In genomic region chr3:49405571-49405970, GRCh38 we compare ENCODE assay signal across 8 cellular contexts. TPM values are rescaled to one million over a fixed set of nuclear protein-coding genes. Genes with fewer than 3 reads are reported as not detected.
A peak's percentile ranks its signal among the peaks of the same experiment; 100 is the strongest.
DNase-seq lines count a peak whose midpoint lies in the region; ATAC-seq and TF ChIP-seq lines count a peak whose summit lies in the region.
"Not testable (repeated sequence)": the region's sequence is repeated elsewhere in the genome, so short reads cannot be mapped to it uniquely, and the experiment has no call there.

No MANE protein-coding gene starts in this region.

- not testable (repeated sequence) for H3K27me3 Mint-ChIP-seq in CD14-positive monocyte (ENCODE audit: low read depth in 3 of 3); activated T-helper 17 cell treated with anti-CD3 and anti-CD28 coated beads, Interleukin-2, amount 50 U/mL, for 72 hours; endodermal cell (ENCODE audit: insufficient read depth); nephron (ENCODE audit: low read depth)

- H3K27me3 ChIP-seq in OCI-LY1 (ENCODE audit: insufficient read depth, low read length); endodermal cell (ENCODE audit: control insufficient read depth, insufficient read depth, low read length, poor library complexity, severe bottlenecking); right atrium auricular region; spleen (replicated peaks in 1 of 7); upper lobe of left lung: not testable (repeated sequence)

- H2AFZ ChIP-seq in OCI-LY1 (ENCODE audit: low read length) = not testable (repeated sequence)

- not testable (repeated sequence) for H3K4me3 ChIP-seq in OCI-LY1 (ENCODE audit: low read depth, low read length, poor library complexity, severe bottlenecking); endodermal cell (ENCODE audit: low read length); right atrium auricular region; spleen; upper lobe of left lung

- peaks cover 70% of the 10 kb centered on the region for H3K4me1 ChIP-seq in OCI-LY1 (ENCODE audit: insufficient read depth, low read length, severe bottlenecking)
- H3K4me1 ChIP-seq in endodermal cell (ENCODE audit: control insufficient read depth, insufficient read depth, low read length) = not testable (repeated sequence)
- peaks cover 0 to 54% of the 10 kb centered on the region in 2 donors for H3K4me1 ChIP-seq in right atrium auricular region
- peaks cover 60 to 99% (median 90%) of the 10 kb centered on the region in 6 donors for H3K4me1 ChIP-seq in spleen
- H3K4me1 ChIP-seq in upper lobe of left lung = peaks cover 85 to 92% (median 86%) of the 10 kb centered on the region in 4 donors

- peak overlapping the region in 5 of 7 donors; percentile 43 to 94 (median 88) for H3K27ac Mint-ChIP-seq in CD14-positive monocyte
- H3K27ac Mint-ChIP-seq in activated T-helper 17 cell treated with anti-CD3 and anti-CD28 coated beads, Interleukin-2, amount 50 U/mL, for 72 hours = peak overlapping the region; percentile 89
- H3K27ac Mint-ChIP-seq in endodermal cell = peak overlapping the region; percentile 9
- peak overlapping the region; percentile 18 to 76 (median 27) for H3K27ac Mint-ChIP-seq in nephron

- not testable (repeated sequence) for TF ChIP-seq POLR2A in spleen (IDR thresholded peaks at IDR 0.05); upper lobe of left lung (IDR thresholded peaks at IDR 0.05)

- not testable (repeated sequence) for H3K9me2 ChIP-seq in OCI-LY1 (ENCODE audit: low read depth, low read length)

- DNase-seq in CD14-positive monocyte (ENCODE audit: low spot score); endodermal cell; right atrium auricular region (ENCODE audit: low spot score): not testable (repeated sequence)
- DNase-seq in spleen = peak; percentile 9
- peak in 1 of 2 donors; percentile 53 for DNase-seq in upper lobe of left lung

- peak overlapping the region; percentile 23 for H3K27ac ChIP-seq in OCI-LY1 (ENCODE audit: low read depth, low read length, poor library complexity, severe bottlenecking)
- not testable (repeated sequence) for H3K27ac ChIP-seq in endodermal cell (ENCODE audit: low read depth, low read length)
- peak overlapping the region; percentile 29 to 37 for H3K27ac ChIP-seq in right atrium auricular region
- peak overlapping the region in 5 of 8 donors; percentile 4 to 100 (median 66) for H3K27ac ChIP-seq in spleen
- peak overlapping the region; percentile 37 to 100 (median 69) for H3K27ac ChIP-seq in upper lobe of left lung

- not testable (repeated sequence) for H3K9me3 ChIP-seq in OCI-LY1 (ENCODE audit: low read length); endodermal cell (ENCODE audit: control insufficient read depth, low read length); right atrium auricular region; spleen; upper lobe of left lung

- H3K4me1 Mint-ChIP-seq in CD14-positive monocyte = peaks cover 68% of the 10 kb centered on the region
- H3K4me1 Mint-ChIP-seq in activated T-helper 17 cell treated with anti-CD3 and anti-CD28 coated beads, Interleukin-2, amount 50 U/mL, for 72 hours = peaks cover 43% of the 10 kb centered on the region
- peaks cover 21% of the 10 kb centered on the region for H3K4me1 Mint-ChIP-seq in endodermal cell
- peaks cover 39% of the 10 kb centered on the region for H3K4me1 Mint-ChIP-seq in nephron

- not testable (repeated sequence) for H3K4me3 Mint-ChIP-seq in CD14-positive monocyte, endodermal cell, nephron
- peak overlapping the region; percentile 43 for H3K4me3 Mint-ChIP-seq in activated T-helper 17 cell treated with anti-CD3 and anti-CD28 coated beads, Interleukin-2, amount 50 U/mL, for 72 hours

- H3K9ac ChIP-seq in OCI-LY1 (ENCODE audit: low read length); endodermal cell (ENCODE audit: extremely low read depth, low read length, poor library complexity, severe bottlenecking): not testable (repeated sequence)

- peak overlapping the region; percentile 11; the same call in 1 of the 2 replicates for H3K4me2 ChIP-seq in OCI-LY1 (ENCODE audit: low read length)

- not testable (repeated sequence) for TF ChIP-seq CTCF in CD14-positive monocyte (IDR thresholded peaks at IDR 0.05); OCI-LY1 (IDR thresholded peaks at IDR 0.05; ENCODE audit: low read length); endodermal cell (conservative IDR thresholded peaks at IDR 0.05); right atrium auricular region (IDR thresholded peaks at IDR 0.05); nephron (IDR thresholded peaks at IDR 0.05; ENCODE audit: unreplicated experiment in 3 of 3); spleen (IDR thresholded peaks at IDR 0.05 in 8 of 11, conservative IDR thresholded peaks at IDR 0.05 in 3 of 11); upper lobe of left lung (IDR thresholded peaks at IDR 0.05)

- TF ChIP-seq EP300 in upper lobe of left lung (IDR thresholded peaks at IDR 0.05) = not testable (repeated sequence)

- H3K36me3 Mint-ChIP-seq in CD14-positive monocyte (peaks cover 23 to 37% of the 10 kb centered on the region in 2 donors), endodermal cell (ENCODE audit: low read depth) (peaks cover 28% of the 10 kb centered on the region), nephron (ENCODE audit: low read depth) (peaks cover 16% of the 10 kb centered on the region)
- peaks cover 90% of the 10 kb centered on the region for H3K36me3 Mint-ChIP-seq in activated T-helper 17 cell treated with anti-CD3 and anti-CD28 coated beads, Interleukin-2, amount 50 U/mL, for 72 hours (ENCODE audit: low read depth)

- H3K36me3 ChIP-seq in OCI-LY1 (ENCODE audit: insufficient read depth, low read length) (peaks cover 43% of the 10 kb centered on the region), endodermal cell (ENCODE audit: control insufficient read depth, insufficient read depth, low read length) (peaks cover 26% of the 10 kb centered on the region), spleen (peaks cover 0 to 40% (median 12%) of the 10 kb centered on the region in 6 donors), upper lobe of left lung (peaks cover 0 to 12% (median 2%) of the 10 kb centered on the region in 4 donors)
- H3K36me3 ChIP-seq in right atrium auricular region = not testable (repeated sequence)

- not testable (repeated sequence) for ATAC-seq in activated T-helper 17 cell treated with anti-CD3 and anti-CD28 coated beads, Interleukin-2, amount 50 U/mL, for 72 hours (replicated peaks); upper lobe of left lung (ENCODE audit: low FRiP score in 2 of 2)

- peaks cover 98% of the 10 kb centered on the region for H3K79me2 ChIP-seq in OCI-LY1 (ENCODE audit: insufficient read depth, low read length)

- H4K20me1 ChIP-seq in OCI-LY1 (ENCODE audit: insufficient read depth, low read length) = not testable (repeated sequence)

- WGBS in endodermal cell (ENCODE audit: insufficient coverage in 1 of 2, insufficient read length in 1 of 2), 2 experiments = 92 to 95% methylated on average over 7 to 9 of the region's 9 CpGs
- 57 to 79% (median 77%) methylated on average over 9 of the region's 9 CpGs for WGBS in spleen, 5 donors
- 43 to 50% methylated on average over 9 of the region's 9 CpGs for WGBS in upper lobe of left lung, 2 donors

- intact Hi-C loops in CD14-positive monocyte (cut with micrococcal nuclease); spleen (cut with DNase I; ENCODE audit: low total_unique reads): not testable (repeated sequence)

- H3F3A ChIP-seq in OCI-LY1 (ENCODE audit: insufficient read depth, low read length) = not testable (repeated sequence)

- H3K9me3 Mint-ChIP-seq in CD14-positive monocyte; activated T-helper 17 cell treated with anti-CD3 and anti-CD28 coated beads, Interleukin-2, amount 50 U/mL, for 72 hours; endodermal cell; nephron: not testable (repeated sequence)

RNA-seq across cellular contexts. Expression of gene RHOA, which starts 6.2 kb away (rescaled TPM):
- polyA plus RNA-seq in CD14-positive monocyte = 1,000 to 10,000 TPM; 1,179 to 1,306 TPM
- total RNA-seq in activated T-helper 17 cell treated with anti-CD3 and anti-CD28 coated beads, Interleukin-2, amount 50 U/mL, for 72 hours = 100 to 1,000 TPM; 298 to 453 TPM
- 100 to 1,000 TPM; 359 to 371 TPM for total RNA-seq in endodermal cell
- polyA plus RNA-seq in endodermal cell (2013, experiment 1 of 2) = 416 TPM
- 399 TPM for polyA plus RNA-seq in endodermal cell (2013, experiment 2 of 2)
- 100 to 1,000 TPM; 292 to 304 TPM for total RNA-seq in right atrium auricular region
- 100 to 1,000 TPM; 452 to 693 (median 522) TPM for total RNA-seq in spleen
- 100 to 1,000 TPM; 226 to 346 (median 297) TPM for polyA plus RNA-seq in spleen
- 100 to 1,000 TPM; 206 to 611 (median 456) TPM for total RNA-seq in upper lobe of left lung

RNA-seq across cellular contexts. Expression of gene TCTA, which starts 6.7 kb away (rescaled TPM):
- polyA plus RNA-seq in CD14-positive monocyte (10 to 100 TPM; 22.4 to 26.7 TPM), spleen (10 to 100 TPM; 18.2 to 27.4 (median 25.4) TPM)
- total RNA-seq in activated T-helper 17 cell treated with anti-CD3 and anti-CD28 coated beads, Interleukin-2, amount 50 U/mL, for 72 hours = 10 to 100 TPM; 14.3 to 18.0 TPM
- total RNA-seq in endodermal cell (10 to 100 TPM in 1 of 2 donors, 1 to 10 TPM in 1; 6.3 to 11.2 TPM), right atrium auricular region (10 to 100 TPM; 13.9 to 23.1 TPM), spleen (10 to 100 TPM; 22.1 to 39.4 (median 28.6) TPM), upper lobe of left lung (10 to 100 TPM; 21.8 to 52.3 (median 39.5) TPM)
- 8.1 TPM for polyA plus RNA-seq in endodermal cell (2013, experiment 1 of 2)
- 6.9 TPM for polyA plus RNA-seq in endodermal cell (2013, experiment 2 of 2)

RNA-seq across cellular contexts. Expression of gene AMT, which starts 16.7 kb away (rescaled TPM):
- polyA plus RNA-seq in CD14-positive monocyte (1 to 10 TPM; 2.0 to 3.1 TPM), spleen (10 to 100 TPM; 13.0 to 35.0 (median 32.9) TPM)
- total RNA-seq in activated T-helper 17 cell treated with anti-CD3 and anti-CD28 coated beads, Interleukin-2, amount 50 U/mL, for 72 hours = 1 to 10 TPM; 1.9 to 2.5 TPM
- total RNA-seq in endodermal cell (10 to 100 TPM; 44.4 to 51.7 TPM), right atrium auricular region (10 to 100 TPM in 1 of 2 donors, 1 to 10 TPM in 1; 6.6 to 17.6 TPM), spleen (10 to 100 TPM in 3 of 7 donors, 1 to 10 TPM in 4; 4.2 to 15.5 (median 7.0) TPM), upper lobe of left lung (10 to 100 TPM in 3 of 6 donors, 1 to 10 TPM in 3; 2.3 to 59.7 (median 11.4) TPM)
- polyA plus RNA-seq in endodermal cell (2013, experiment 1 of 2) = 25.9 TPM
- 21.9 TPM for polyA plus RNA-seq in endodermal cell (2013, experiment 2 of 2)

RNA-seq across cellular contexts. Expression of gene NICN1, which starts 23.6 kb away (rescaled TPM):
- polyA plus RNA-seq in CD14-positive monocyte (1 to 10 TPM; 5.0 to 5.6 TPM), spleen (10 to 100 TPM in 1 of 3 donors, 1 to 10 TPM in 2; 6.2 to 10.6 (median 9.6) TPM)
- 10 to 100 TPM in 1 of 2 donors, 1 to 10 TPM in 1; 6.7 to 11.6 TPM for total RNA-seq in activated T-helper 17 cell treated with anti-CD3 and anti-CD28 coated beads, Interleukin-2, amount 50 U/mL, for 72 hours
- total RNA-seq in endodermal cell (10 to 100 TPM; 10.4 to 19.6 TPM), right atrium auricular region (1 to 10 TPM; 4.8 to 7.4 TPM), spleen (10 to 100 TPM; 10.9 to 27.7 (median 17.9) TPM), upper lobe of left lung (10 to 100 TPM in 2 of 6 donors, 1 to 10 TPM in 4; 1.0 to 23.9 (median 8.0) TPM)
- polyA plus RNA-seq in endodermal cell (2013, experiment 1 of 2) = 20.8 TPM
- polyA plus RNA-seq in endodermal cell (2013, experiment 2 of 2) = 17.5 TPM

RNA-seq across cellular contexts. Expression of gene GPX1, which starts 47.4 kb away (rescaled TPM):
- polyA plus RNA-seq in CD14-positive monocyte (1,000 to 10,000 TPM; 1,394 to 2,105 TPM), spleen (100 to 1,000 TPM; 360 to 652 (median 488) TPM)
- 100 to 1,000 TPM; 133 to 221 TPM for total RNA-seq in activated T-helper 17 cell treated with anti-CD3 and anti-CD28 coated beads, Interleukin-2, amount 50 U/mL, for 72 hours
- total RNA-seq in endodermal cell (100 to 1,000 TPM; 178 to 195 TPM), right atrium auricular region (100 to 1,000 TPM; 121 to 276 TPM), spleen (100 to 1,000 TPM; 252 to 415 (median 300) TPM), upper lobe of left lung (100 to 1,000 TPM; 174 to 603 (median 445) TPM)
- polyA plus RNA-seq in endodermal cell (2013, experiment 1 of 2) = 137 TPM
- polyA plus RNA-seq in endodermal cell (2013, experiment 2 of 2) = 132 TPM

Comparison
In these comparisons a context has a peak if more than half of its experiments do, and no peak if none do; other contexts are left out.
1. H3K27ac Mint-ChIP-seq: peak in every context shown above with its lines; median percentile 89 in activated T-helper 17 cell treated with anti-CD3 and anti-CD28 coated beads, Interleukin-2, amount 50 U/mL, for 72 hours; 88 in CD14-positive monocyte; 27 in nephron; 9 in endodermal cell.